ENCODE assay signal across 10 cellular contexts in genomic region chr6:71290611-71291010, GRCh38. TPM values are rescaled to one million over a fixed set of nuclear protein-coding genes. Genes with fewer than 3 reads are reported as not detected.
DNase-seq lines count a peak whose midpoint lies in the region; ATAC-seq and TF ChIP-seq lines count a peak whose summit lies in the region.
"Had no signal": no experiment of that assay in that cellular context is flagged by ENCODE, and none has a peak within 500 bp of the region (broad histone marks: within the 10 kb centered on the region; RNA-seq: fewer than 3 reads in every experiment).

No MANE protein-coding gene starts in this region.

- no peak for DNase-seq in activated T-cell treated with anti-CD3 and anti-CD28 coated beads, Interleukin-2, amount 50 U/mL, for 72 hours
- DNase-seq in activated T-cell treated with anti-CD3 and anti-CD28 coated beads, Interleukin-2, amount 50 U/mL, for 48 hours = no peak
- DNase-seq in kidney glomerular epithelial cell (lab: John Stamatoyannopoulos, UW) = peak; percentile 39
- DNase-seq in substantia nigra (lab: John Stamatoyannopoulos, UW) = no peak

- TF ChIP-seq CTCF in WI38 (IDR thresholded peaks at IDR 0.05; ENCODE audit: low read depth, low read length) = no peak

- H3K9me3 Mint-ChIP-seq in activated T-cell treated with anti-CD3 and anti-CD28 coated beads, Interleukin-2, amount 50 U/mL, for 72 hours = no peaks in the 10 kb centered on the region

- H3K4me3 ChIP-seq in WI38 (ENCODE audit: low read depth, low read length) = 0 out of 2 replicates have a peak overlapping the region, but pooled peaks have one; percentile 1

- peak overlapping the region; percentile 83 to 90 for H3K4me3 Mint-ChIP-seq in activated T-cell treated with anti-CD3 and anti-CD28 coated beads, Interleukin-2, amount 50 U/mL, for 72 hours

- H3K36me3 Mint-ChIP-seq in activated T-cell treated with anti-CD3 and anti-CD28 coated beads, Interleukin-2, amount 50 U/mL, for 72 hours (ENCODE audit: insufficient read depth in 2 of 2) = peaks cover 2 to 4% of the 10 kb centered on the region in 2 donors

- no peak overlapping the region for H3K27ac Mint-ChIP-seq in activated T-cell treated with anti-CD3 and anti-CD28 coated beads, Interleukin-2, amount 50 U/mL, for 72 hours

- ATAC-seq in activated T-cell treated with anti-CD3 and anti-CD28 coated beads, Interleukin-2, amount 50 U/mL, for 72 hours (replicated peaks in 1 of 2) = no peak
- ATAC-seq in GM21723 (IDR thresholded peaks at IDR 0.05; ENCODE audit: unreplicated experiment) = no peak
- ATAC-seq in HG02642 (IDR thresholded peaks at IDR 0.05; ENCODE audit: poor library complexity, unreplicated experiment) = no peak
- no peak for ATAC-seq in GM19397 (IDR thresholded peaks at IDR 0.05; ENCODE audit: unreplicated experiment)
- ATAC-seq: HCT116 had no signal

- peaks cover 39% of the 10 kb centered on the region for H3K4me1 Mint-ChIP-seq in activated T-cell treated with anti-CD3 and anti-CD28 coated beads, Interleukin-2, amount 50 U/mL, for 72 hours (ENCODE audit: low read depth)

- H3K27ac ChIP-seq in substantia nigra (ENCODE audit: low read depth, low read length, poor library complexity, severe bottlenecking) = peak overlapping the region; percentile 64
- H3K27ac ChIP-seq: parathyroid adenoma had no signal

- peaks cover 9% of the 10 kb centered on the region for H3K27me3 Mint-ChIP-seq in activated T-cell treated with anti-CD3 and anti-CD28 coated beads, Interleukin-2, amount 50 U/mL, for 72 hours (ENCODE audit: low read depth)

RNA-seq across cellular contexts. Expression of gene OGFRL1, which starts 2.0 kb away (rescaled TPM):
- total RNA-seq in activated T-cell treated with anti-CD3 and anti-CD28 coated beads, Interleukin-2, amount 50 U/mL, for 72 hours = 1 to 10 TPM; 6.0 to 6.7 TPM
